ENCODE assay signal across 19 cellular contexts in the genomic region with DNA sequence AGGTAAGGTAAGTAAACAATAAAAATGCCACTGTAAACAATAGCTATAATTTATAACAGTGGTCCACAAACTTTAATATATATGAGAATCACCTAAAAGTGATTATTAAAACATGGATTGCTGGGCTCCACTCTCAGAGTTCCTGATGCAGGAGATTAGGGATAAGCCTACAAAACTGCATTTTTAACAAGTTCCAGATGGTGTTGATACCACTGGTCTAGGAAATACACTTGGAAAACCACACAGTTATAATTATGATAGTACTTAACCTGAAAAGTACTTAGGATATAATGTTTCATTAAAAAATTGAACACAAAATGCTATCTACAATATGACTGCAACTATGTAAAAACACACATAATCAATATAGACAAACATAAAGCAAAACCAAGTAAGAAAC.
"Had no signal": no experiment of that assay in that cellular context is flagged by ENCODE, and none has a peak within 500 bp of the region (broad histone marks: within the 10 kb centered on the region; RNA-seq: fewer than 3 reads in every experiment).

No MANE protein-coding gene starts in this region.

- H3K27me3 Mint-ChIP-seq: activated CD4-positive, alpha-beta memory T cell treated with anti-CD3 and anti-CD28 coated beads for 36 hours; activated CD8-positive, alpha-beta memory T cell treated with anti-CD3 and anti-CD28 coated beads, Interleukin-2, amount 10 ng/mL, durations not matched to agents 7 days and 5 days; naive thymus-derived CD8-positive, alpha-beta T cell; stimulated activated naive CD8-positive, alpha-beta T cell treated with anti-CD3 and anti-CD28 coated beads, Interleukin-15, amount 100 ng/mL, for 72 hours had no signal

- H3K4me3 ChIP-seq: body of pancreas, left lung, mucosa of descending colon, pancreas, spleen, upper lobe of left lung had no signal

- DNase-seq: activated CD4-positive, alpha-beta memory T cell treated with anti-CD3 and anti-CD28 coated beads for 36 hours; activated CD8-positive, alpha-beta memory T cell treated with anti-CD3 and anti-CD28 coated beads, Interleukin-2, amount 10 ng/mL, durations not matched to agents 7 days and 5 days; activated naive CD4-positive, alpha-beta T cell treated with anti-CD3 and anti-CD28 coated beads, Interleukin-2, amount 50 U/mL, for 16 hours; activated T-cell treated with anti-CD3 and anti-CD28 coated beads, Interleukin-2, amount 50 U/mL, for 1 hour; body of pancreas; caudate nucleus; foreskin keratinocyte; glutamatergic neuron; hypothalamus; kidney; left lung; mucosa of descending colon; naive thymus-derived CD8-positive, alpha-beta T cell; pancreas; spleen; stimulated activated naive CD8-positive, alpha-beta T cell treated with anti-CD3 and anti-CD28 coated beads, Interleukin-15, amount 100 ng/mL, for 72 hours; upper lobe of left lung; WERI-Rb-1 had no signal

- H3K4me3 Mint-ChIP-seq: activated CD4-positive, alpha-beta memory T cell treated with anti-CD3 and anti-CD28 coated beads for 36 hours; activated CD8-positive, alpha-beta memory T cell treated with anti-CD3 and anti-CD28 coated beads, Interleukin-2, amount 10 ng/mL, durations not matched to agents 7 days and 5 days; naive thymus-derived CD8-positive, alpha-beta T cell; stimulated activated naive CD8-positive, alpha-beta T cell treated with anti-CD3 and anti-CD28 coated beads, Interleukin-15, amount 100 ng/mL, for 72 hours had no signal

- H3K36me3 ChIP-seq: pancreas had no signal

- ATAC-seq: activated CD8-positive, alpha-beta memory T cell treated with anti-CD3 and anti-CD28 coated beads, Interleukin-2, amount 10 ng/mL, durations not matched to agents 7 days and 5 days; body of pancreas; foreskin keratinocyte; left lung; mucosa of descending colon; naive thymus-derived CD8-positive, alpha-beta T cell; pancreas; sciatic nerve; stimulated activated naive CD8-positive, alpha-beta T cell treated with anti-CD3 and anti-CD28 coated beads, Interleukin-15, amount 100 ng/mL, for 72 hours had no signal

- H3K9me3 ChIP-seq: body of pancreas, pancreas had no signal

- H3K27ac Mint-ChIP-seq: activated CD4-positive, alpha-beta memory T cell treated with anti-CD3 and anti-CD28 coated beads for 36 hours; activated CD8-positive, alpha-beta memory T cell treated with anti-CD3 and anti-CD28 coated beads, Interleukin-2, amount 10 ng/mL, durations not matched to agents 7 days and 5 days; naive thymus-derived CD8-positive, alpha-beta T cell; stimulated activated naive CD8-positive, alpha-beta T cell treated with anti-CD3 and anti-CD28 coated beads, Interleukin-15, amount 100 ng/mL, for 72 hours had no signal

- H3K27ac ChIP-seq: body of pancreas, foreskin keratinocyte, left lung, pancreas, spleen, upper lobe of left lung, WERI-Rb-1 had no signal
